Comparison of ENCODE assay signal across 10 cellular contexts in genomic region chr3:134904796-134905646, GRCh38.
DNase-seq lines count a peak whose midpoint lies in the region; ATAC-seq and TF ChIP-seq lines count a peak whose summit lies in the region.
"Had no signal": no experiment of that assay in that cellular context is flagged by ENCODE, and none has a peak within 500 bp of the region (broad histone marks: within the 10 kb centered on the region; RNA-seq: fewer than 3 reads in every experiment).

No MANE protein-coding gene starts in this region.

- TF ChIP-seq CTCF in HFFc6 (IDR thresholded peaks at IDR 0.05) (no peak), nephron (IDR thresholded peaks at IDR 0.05; ENCODE audit: unreplicated experiment in 3 of 3) (no peak)

- peak; percentile 39 for ATAC-seq in GM18907 (IDR thresholded peaks at IDR 0.05; ENCODE audit: unreplicated experiment)

- POLR2A ChIA-PET in activated CD4-positive, alpha-beta T cell treated with anti-CD3 and anti-CD28 coated beads, Interleukin-2, amount 10 ng/mL, durations not matched to agents 7 days and 5 days (lab: Charles Lee), result no interaction called here

- H3K27me3 Mint-ChIP-seq in HFFc6 (ENCODE audit: insufficient read depth) (peaks cover 2% of the 10 kb centered on the region), nephron (ENCODE audit: low read depth) (no peaks in the 10 kb centered on the region)
- peaks cover 15% of the 10 kb centered on the region for H3K27me3 Mint-ChIP-seq in activated CD4-positive, alpha-beta T cell treated with anti-CD3 and anti-CD28 coated beads, Interleukin-2, amount 10 ng/mL, durations not matched to agents 7 days and 5 days

- H3K9me3 Mint-ChIP-seq in HFFc6 (no peaks in the 10 kb centered on the region; the same call in 1 of the 2 replicates), nephron (no peaks in the 10 kb centered on the region)
- no peaks in the 10 kb centered on the region for H3K9me3 Mint-ChIP-seq in activated CD4-positive, alpha-beta T cell treated with anti-CD3 and anti-CD28 coated beads, Interleukin-2, amount 10 ng/mL, durations not matched to agents 7 days and 5 days

- H3K9me3 ChIP-seq in Karpas-422 (ENCODE audit: low read length), result no peaks in the 10 kb centered on the region
- H3K9me3 ChIP-seq: HAP-1 had no signal

- no peaks in the 10 kb centered on the region for H3K4me1 Mint-ChIP-seq in HFFc6 (ENCODE audit: low read depth)
- peaks cover 29% of the 10 kb centered on the region for H3K4me1 Mint-ChIP-seq in nephron
- H3K4me1 Mint-ChIP-seq in activated CD4-positive, alpha-beta T cell treated with anti-CD3 and anti-CD28 coated beads, Interleukin-2, amount 10 ng/mL, durations not matched to agents 7 days and 5 days, result peaks cover 9% of the 10 kb centered on the region

- H3K36me3 Mint-ChIP-seq in HFFc6 (ENCODE audit: low read depth), result no peaks in the 10 kb centered on the region
- no peaks in the 10 kb centered on the region for H3K36me3 Mint-ChIP-seq in nephron (ENCODE audit: low read depth)
- no peaks in the 10 kb centered on the region for H3K36me3 Mint-ChIP-seq in activated CD4-positive, alpha-beta T cell treated with anti-CD3 and anti-CD28 coated beads, Interleukin-2, amount 10 ng/mL, durations not matched to agents 7 days and 5 days (ENCODE audit: low read depth)

- H3K27me3 ChIP-seq in Karpas-422 (ENCODE audit: low read length), result no peaks in the 10 kb centered on the region

- DNase-seq in HFFc6, result peak; percentile 2
- no peak for DNase-seq in Karpas-422
- no peak for DNase-seq in activated naive CD4-positive, alpha-beta T cell treated with anti-CD3 and anti-CD28 coated beads, Interleukin-2, amount 50 U/mL, for 16 hours
- DNase-seq in activated CD4-positive, alpha-beta T cell treated with anti-CD3 and anti-CD28 coated beads, Interleukin-2, amount 10 ng/mL, durations not matched to agents 7 days and 5 days, result no peak
- no peak for DNase-seq in stimulated activated CD4-positive, alpha-beta T cell treated with anti-CD3 and anti-CD28 coated beads, Interleukin-2, amount 100 ng/mL, for 24 hours
- DNase-seq in NCI-H1694 treated with DMSO at 0.1 percent for 48 hours (lab: John Stamatoyannopoulos, UW), result no peak
- DNase-seq: SIG-M5 had no signal

- no peak overlapping the region for H2AFZ ChIP-seq in Karpas-422 (ENCODE audit: low read length)

- no peak overlapping the region for H3K27ac ChIP-seq in Karpas-422 (ENCODE audit: low read length)

- no peaks in the 10 kb centered on the region for H3K36me3 ChIP-seq in Karpas-422 (ENCODE audit: insufficient read depth, low read length)
- H3K36me3 ChIP-seq: HAP-1 had no signal

- peaks cover 89% of the 10 kb centered on the region for H3K4me1 ChIP-seq in Karpas-422 (ENCODE audit: low read length)
- H3K4me1 ChIP-seq: HAP-1 had no signal

- no peaks in the 10 kb centered on the region for H3K9me2 ChIP-seq in Karpas-422 (replicated peaks; ENCODE audit: insufficient read depth, low read length)

- H3K4me3 Mint-ChIP-seq in HFFc6 (no peak overlapping the region), nephron (no peak overlapping the region)
- no peak overlapping the region for H3K4me3 Mint-ChIP-seq in activated CD4-positive, alpha-beta T cell treated with anti-CD3 and anti-CD28 coated beads, Interleukin-2, amount 10 ng/mL, durations not matched to agents 7 days and 5 days

- H3K4me3 ChIP-seq in Karpas-422 (ENCODE audit: low read length), result no peak overlapping the region
- H3K4me3 ChIP-seq: HAP-1 had no signal

- H3K4me2 ChIP-seq in Karpas-422 (ENCODE audit: low read depth, low read length, poor library complexity, severe bottlenecking), result peak overlapping the region; percentile 8

- peak overlapping the region; percentile 31; the same call in 1 of the 2 replicates for H3K9ac ChIP-seq in Karpas-422 (ENCODE audit: low read length)

- H3K27ac Mint-ChIP-seq in HFFc6 (no peak overlapping the region), nephron (peak overlapping the region in 2 of 3 experiments; percentile 90 to 94)
- no peak overlapping the region for H3K27ac Mint-ChIP-seq in activated CD4-positive, alpha-beta T cell treated with anti-CD3 and anti-CD28 coated beads, Interleukin-2, amount 10 ng/mL, durations not matched to agents 7 days and 5 days

- no peaks in the 10 kb centered on the region for H3K79me2 ChIP-seq in Karpas-422 (ENCODE audit: low read length)

- H4K20me1 ChIP-seq in Karpas-422 (ENCODE audit: insufficient read depth, low read depth, low read length), result no peaks in the 10 kb centered on the region

- CTCF ChIA-PET in activated CD4-positive, alpha-beta T cell treated with anti-CD3 and anti-CD28 coated beads, Interleukin-2, amount 10 ng/mL, durations not matched to agents 7 days and 5 days (lab: Charles Lee), result no interaction called here

Comparison
In these comparisons a context has a peak if more than half of its experiments do, and no peak if none do; other contexts are left out.
1. H3K27ac Mint-ChIP-seq: peak in nephron (2 of 3); none in HFFc6 (single experiment) and activated CD4-positive, alpha-beta T cell treated with anti-CD3 and anti-CD28 coated beads, Interleukin-2, amount 10 ng/mL, durations not matched to agents 7 days and 5 days (single experiment).